Comparison of ENCODE assay signal across 8 cellular contexts in genomic region chr2:64488050-64488974, GRCh38. TPM values are rescaled to one million over a fixed set of nuclear protein-coding genes. Genes with fewer than 3 reads are reported as not detected.
DNase-seq lines count a peak whose midpoint lies in the region; ATAC-seq and TF ChIP-seq lines count a peak whose summit lies in the region.

No MANE protein-coding gene starts in this region.

- H3K27me3 ChIP-seq in osteoblast (ENCODE audit: insufficient read depth, low read length) (peaks cover 29% of the 10 kb centered on the region), suprapubic skin (no peaks in the 10 kb centered on the region)

- no peaks in the 10 kb centered on the region for H3K4me1 ChIP-seq in osteoblast (ENCODE audit: insufficient read depth, low read length)
- H3K4me1 ChIP-seq in suprapubic skin, result peaks cover 33% of the 10 kb centered on the region

- no peak for TF ChIP-seq EP300 in suprapubic skin (IDR thresholded peaks at IDR 0.05)

- peak overlapping the region; percentile 65 for H2AFZ ChIP-seq in osteoblast (ENCODE audit: low read length)

- TF ChIP-seq CTCF in fibroblast of villous mesenchyme (IDR thresholded peaks at IDR 0.05; ENCODE audit: insufficient read depth, low read depth, low read length) (peak; percentile 86), osteoblast (IDR thresholded peaks at IDR 0.05; ENCODE audit: extremely low read depth, low read depth, low read length) (peak; percentile 96), suprapubic skin (IDR thresholded peaks at IDR 0.05) (peak; percentile 71 to 93)

- 44% methylated on average over 17 of the region's 20 CpGs for WGBS in suprapubic skin

- no peaks in the 10 kb centered on the region for H4K20me1 ChIP-seq in osteoblast (ENCODE audit: insufficient read depth, low read length)

- H3K4me3 ChIP-seq in fibroblast of villous mesenchyme (ENCODE audit: low read depth, low read length) (no peak overlapping the region), osteoblast (ENCODE audit: insufficient read depth, low read length) (no peak overlapping the region), suprapubic skin (no peak overlapping the region)

- peak overlapping the region; percentile 32 for H3K4me2 ChIP-seq in osteoblast (ENCODE audit: insufficient read depth, low read length)

- H3K27ac ChIP-seq in osteoblast (ENCODE audit: low read depth, low read length) (no peak overlapping the region), suprapubic skin (no peak overlapping the region)

- peak; percentile 52 for DNase-seq in NCI-H146 (lab: John Stamatoyannopoulos, UW)
- no peak for DNase-seq in NCI-H146 treated with DMSO at 0.1 percent for 48 hours (lab: John Stamatoyannopoulos, UW; ENCODE audit: unreplicated experiment)
- peak; percentile 49 for DNase-seq in RKO (ENCODE audit: low spot score)
- DNase-seq in activated T-helper 1 cell treated with Interleukin-2 at 50 U/mL for 16 hours (ENCODE audit: low read depth), result peak; percentile 60
- peak; percentile 59 for DNase-seq in fibroblast of villous mesenchyme (ENCODE audit: low read depth)
- DNase-seq in osteoblast (ENCODE audit: insufficient read length, low spot score, missing footprints), result peak; percentile 88
- DNase-seq in suprapubic skin (ENCODE audit: low spot score in 2 of 2), result peak in 1 of 2 donors; percentile 81

- no peak for TF ChIP-seq POLR2A in suprapubic skin (IDR thresholded peaks at IDR 0.05)

- H3K9me3 ChIP-seq in osteoblast (ENCODE audit: low read depth, low read length) (no peaks in the 10 kb centered on the region), suprapubic skin (no peaks in the 10 kb centered on the region)

- H3K36me3 ChIP-seq in osteoblast (ENCODE audit: insufficient read depth, low read length), result no peaks in the 10 kb centered on the region
- no peaks in the 10 kb centered on the region for H3K36me3 ChIP-seq in suprapubic skin

- no peaks in the 10 kb centered on the region for H3K79me2 ChIP-seq in osteoblast (ENCODE audit: insufficient read depth, low read length)

- ATAC-seq in HG03432 (IDR thresholded peaks at IDR 0.05; ENCODE audit: unreplicated experiment), result peak; percentile 70

RNA-seq across cellular contexts. Expression of gene LGALSL, which starts 34.4 kb away (rescaled TPM):
- 3.2 and 6.5 TPM in 2 replicates for total RNA-seq in fibroblast of villous mesenchyme
- total RNA-seq in osteoblast, result 3.6 and 3.8 TPM in 2 replicates
- total RNA-seq in suprapubic skin, result 100 to 1,000 TPM in 2 of 4 donors, 10 to 100 TPM in 2; 74.2 to 133 (median 106) TPM

RNA-seq across cellular contexts. Expression of gene AFTPH, which starts 35.8 kb away (rescaled TPM):
- total RNA-seq in fibroblast of villous mesenchyme, result 26.4 and 40.2 TPM in 2 replicates
- 32.7 and 38.7 TPM in 2 replicates for total RNA-seq in osteoblast
- total RNA-seq in suprapubic skin, result 10 to 100 TPM; 49.1 to 64.3 (median 57.1) TPM

Comparison
In these comparisons a context has a peak if more than half of its experiments do, and no peak if none do; other contexts are left out.
1. RNA of gene LGALSL, which starts 34.4 kb away (total RNA-seq): 74.2 to 133 TPM in suprapubic skin; 3.2 to 6.5 TPM in fibroblast of villous mesenchyme and 3.6 to 3.8 TPM in osteoblast; every median in the first group is over 10 times any median in the second.
2. Peak in every context shown above with its lines, with median percentiles within 50 percentile points of each other: CTCF ChIP-seq.